Comparison of ENCODE assay signal across 8 cellular contexts in genomic region chr6:134123666-134124208, GRCh38.
DNase-seq lines count a peak whose midpoint lies in the region; ATAC-seq and TF ChIP-seq lines count a peak whose summit lies in the region.

No MANE protein-coding gene starts in this region.

- H3K4me1 Mint-ChIP-seq in activated CD4-positive, alpha-beta memory T cell treated with anti-CD3 and anti-CD28 coated beads, Interleukin-2, amount 10 ng/mL, durations not matched to agents 7 days and 5 days: no peaks in the 10 kb centered on the region

- WGBS in aorta, 2 donors: 7 to 9% methylated on average over 5 of the region's 5 CpGs

- in situ Hi-C loops in Panc1 (cut with HindIII; ENCODE audit: low pct_unique_long_range_greater_than_20kb, low sequenced_read_pairs): no loop called here

- POLR2A ChIA-PET in Panc1 (lab: Charles Lee): no interaction called here
- POLR2A ChIA-PET in activated CD4-positive, alpha-beta memory T cell treated with anti-CD3 and anti-CD28 coated beads, Interleukin-2, amount 10 ng/mL, durations not matched to agents 7 days and 5 days (lab: Charles Lee): no interaction called here

- peaks cover 6% of the 10 kb centered on the region for H3K27me3 Mint-ChIP-seq in activated CD4-positive, alpha-beta memory T cell treated with anti-CD3 and anti-CD28 coated beads, Interleukin-2, amount 10 ng/mL, durations not matched to agents 7 days and 5 days

- H3K27ac ChIP-seq in 22Rv1 (no peak overlapping the region), Panc1 (ENCODE audit: low read length) (peak overlapping the region; percentile 7; the same call in 1 of the 2 replicates), aorta (ENCODE audit: low read depth in 1 of 2, low read length in 2 of 2) (no peak overlapping the region)

- no peaks in the 10 kb centered on the region for H3K9me3 Mint-ChIP-seq in activated CD4-positive, alpha-beta memory T cell treated with anti-CD3 and anti-CD28 coated beads, Interleukin-2, amount 10 ng/mL, durations not matched to agents 7 days and 5 days

- ATAC-seq in Panc1 (peak; percentile 89), aorta (ENCODE audit: low FRiP score) (no peak)

- H3K36me3 ChIP-seq in Panc1 (ENCODE audit: control insufficient read depth, insufficient read depth, low read length): no peaks in the 10 kb centered on the region
- H3K36me3 ChIP-seq in aorta (ENCODE audit: control insufficient read depth in 1 of 2, insufficient read depth in 2 of 2, low read length in 1 of 2): no peaks in the 10 kb centered on the region

- H3K9me3 ChIP-seq in Panc1 (ENCODE audit: control insufficient read depth, insufficient read depth, low read depth, low read length) (no peaks in the 10 kb centered on the region), aorta (ENCODE audit: control insufficient read depth, low read length) (no peaks in the 10 kb centered on the region)

- H3K27ac Mint-ChIP-seq in activated CD4-positive, alpha-beta memory T cell treated with anti-CD3 and anti-CD28 coated beads, Interleukin-2, amount 10 ng/mL, durations not matched to agents 7 days and 5 days: no peak overlapping the region

- H3K4me1 ChIP-seq in Panc1 (ENCODE audit: control insufficient read depth, insufficient read depth, low read length): no peaks in the 10 kb centered on the region
- no peaks in the 10 kb centered on the region for H3K4me1 ChIP-seq in aorta (ENCODE audit: control insufficient read depth in 1 of 2, insufficient read depth in 2 of 2, low read length in 2 of 2)

- no peak overlapping the region for H3K4me3 Mint-ChIP-seq in activated CD4-positive, alpha-beta memory T cell treated with anti-CD3 and anti-CD28 coated beads, Interleukin-2, amount 10 ng/mL, durations not matched to agents 7 days and 5 days

- BruUV-seq in Panc1 (replicated peaks; lab: Mats Ljungman, UMichigan): no TSS peak

- CTCF ChIA-PET in Panc1 (lab: Charles Lee): interaction anchor here (0.5 to 1.3 kb wide), 3 partner anchors 12 to 27 kb away, joined by 3 to 7 read pairs (median 3); no protein-coding TSS in a partner anchor
- CTCF ChIA-PET in activated CD4-positive, alpha-beta memory T cell treated with anti-CD3 and anti-CD28 coated beads, Interleukin-2, amount 10 ng/mL, durations not matched to agents 7 days and 5 days (lab: Charles Lee): interaction anchor here (0.6 to 5.7 kb wide), 24 partner anchors 8 to 1021 kb away, joined by 3 to 34 read pairs (median 4); no protein-coding TSS in a partner anchor

- intact Hi-C loops in Panc1 (cut with micrococcal nuclease; ENCODE audit: unreplicated experiment): no loop called here
- intact Hi-C loops in aorta (cut with DNase I): no loop called here

- DNase-seq in ELR (ENCODE audit: low read depth) (peak; percentile 85), KG1 (lab: John Stamatoyannopoulos, UW) (peak; percentile 44), Panc1 (ENCODE audit: low read depth, low spot score) (peak; percentile 65), dedifferentiated amniotic fluid mesenchymal stem cell (ENCODE audit: extremely low spot score) (peak; percentile 88), medulla oblongata (ENCODE audit: extremely low spot score) (peak; percentile 66), aorta (no peak)
- no peak for DNase-seq in activated CD4-positive, alpha-beta memory T cell treated with anti-CD3 and anti-CD28 coated beads, Interleukin-2, amount 10 ng/mL, durations not matched to agents 7 days and 5 days

- TF ChIP-seq CTCF in 22Rv1 (IDR thresholded peaks at IDR 0.05) (peak; percentile 89), Panc1 (IDR thresholded peaks at IDR 0.05) (peak; percentile 82)

- H3K27me3 ChIP-seq in Panc1 (ENCODE audit: control insufficient read depth, insufficient read depth, low read length) (no peaks in the 10 kb centered on the region), aorta (ENCODE audit: control insufficient read depth in 1 of 2, insufficient read depth in 2 of 2, low read length in 1 of 2) (no peaks in the 10 kb centered on the region)

- H3K36me3 Mint-ChIP-seq in activated CD4-positive, alpha-beta memory T cell treated with anti-CD3 and anti-CD28 coated beads, Interleukin-2, amount 10 ng/mL, durations not matched to agents 7 days and 5 days (ENCODE audit: low read depth): no peaks in the 10 kb centered on the region

- H3K4me3 ChIP-seq in Panc1 (ENCODE audit: low read depth in 2 of 2, low read length in 2 of 2): no peak overlapping the region
- H3K4me3 ChIP-seq in aorta (ENCODE audit: low read length in 2 of 2): no peak overlapping the region

Comparison
In these comparisons a context has a peak if more than half of its experiments do, and no peak if none do; other contexts are left out.
1. DNase-seq: peak in ELR (single experiment), KG1 (single experiment), Panc1 (single experiment), dedifferentiated amniotic fluid mesenchymal stem cell (single experiment) and medulla oblongata (single experiment); none in activated CD4-positive, alpha-beta memory T cell treated with anti-CD3 and anti-CD28 coated beads, Interleukin-2, amount 10 ng/mL, durations not matched to agents 7 days and 5 days (single experiment) and aorta (0 of 2).